12 cellular contexts compared by ENCODE assay signal in the genomic region with DNA sequence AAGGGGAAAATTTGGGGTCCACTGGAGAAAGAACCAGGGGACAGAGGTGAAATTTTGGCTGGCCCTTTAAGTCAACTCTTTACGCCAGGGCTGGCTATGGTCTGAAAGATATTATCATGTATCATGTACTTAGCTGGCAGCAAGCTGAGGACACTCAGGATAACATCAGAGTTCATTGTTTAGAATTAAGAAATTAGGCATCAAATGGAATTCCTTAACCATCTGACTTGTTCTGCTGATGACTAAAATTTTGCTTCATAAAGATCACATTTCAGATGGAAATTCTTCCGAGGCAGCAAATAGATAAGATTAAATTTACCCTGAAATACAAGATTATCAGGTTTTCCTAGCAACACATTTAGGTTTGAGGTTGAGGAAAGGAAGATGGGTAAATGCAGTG.
A peak's percentile ranks its signal among the peaks of the same experiment; 100 is the strongest.
DNase-seq lines count a peak whose midpoint lies in the region; ATAC-seq and TF ChIP-seq lines count a peak whose summit lies in the region.
"Had no signal": no experiment of that assay in that cellular context is flagged by ENCODE, and none has a peak within 500 bp of the region (broad histone marks: within the 10 kb centered on the region; RNA-seq: fewer than 3 reads in every experiment).

No MANE protein-coding gene starts in this region.

- H3K4me3 ChIP-seq in cardiac fibroblast (replicated peaks in 1 of 2; ENCODE audit: low read depth in 2 of 2, low read length in 2 of 2) (no peak overlapping the region), fibroblast of pulmonary artery (replicated peaks; ENCODE audit: low read depth, low read length) (no peak overlapping the region)

- ATAC-seq in HG02970 (IDR thresholded peaks at IDR 0.05; ENCODE audit: low FRiP score, unreplicated experiment) (no peak), GM18861 (IDR thresholded peaks at IDR 0.05; ENCODE audit: unreplicated experiment) (no peak), GM19035 (IDR thresholded peaks at IDR 0.05; ENCODE audit: unreplicated experiment) (no peak)

- TF ChIP-seq CTCF in cardiac fibroblast (IDR thresholded peaks at IDR 0.05; ENCODE audit: low read depth, low read length) = no peak
- TF ChIP-seq CTCF in fibroblast of pulmonary artery (IDR thresholded peaks at IDR 0.05; ENCODE audit: low read length, missing control alignments) = no peak

- DNase-seq in HCEC 1CT (peak; percentile 78), cardiac fibroblast (ENCODE audit: low read depth in 2 of 2) (peak; percentile 33 to 39), fibroblast of pulmonary artery (ENCODE audit: low read depth) (peak; percentile 7), SHP77 (lab: John Stamatoyannopoulos, UW) (no peak)
- DNase-seq: C1 segment of cervical spinal cord; Calu3; CD4-positive, alpha-beta T cell; DMS 273 treated with DMSO at 0.1 percent for 48 hours; IMR-90 had no signal

Comparison
In these comparisons a context has a peak if more than half of its experiments do, and no peak if none do; other contexts are left out.
1. DNase-seq: peak in HCEC 1CT (single experiment), cardiac fibroblast (2 of 2) and fibroblast of pulmonary artery (single experiment); none in SHP77 (0 of 2).